8 cellular contexts compared by ENCODE assay signal in genomic region chr10:37975407-37975991, GRCh38. TPM values are rescaled to one million over a fixed set of nuclear protein-coding genes. Genes with fewer than 3 reads are reported as not detected.
A peak's percentile ranks its signal among the peaks of the same experiment; 100 is the strongest.
DNase-seq lines count a peak whose midpoint lies in the region; ATAC-seq and TF ChIP-seq lines count a peak whose summit lies in the region.

No MANE protein-coding gene starts in this region.

- POLR2A ChIA-PET in activated CD8-positive, alpha-beta T cell treated with anti-CD3 and anti-CD28 coated beads for 36 hours (lab: Charles Lee) = interaction anchor here (0.8 to 2.6 kb wide), 5 partner anchors 9 to 427 kb away, joined by 3 to 16 read pairs (median 6); partner anchors contain the start of genes ZNF33A and ZNF37A

- no peaks in the 10 kb centered on the region for H3K9me3 Mint-ChIP-seq in IgD-negative memory B cell
- H3K9me3 Mint-ChIP-seq in activated CD8-positive, alpha-beta T cell treated with anti-CD3 and anti-CD28 coated beads for 36 hours = peaks cover 3% of the 10 kb centered on the region

- peaks cover 16 to 21% (median 21%) of the 10 kb centered on the region in 3 donors for H3K4me1 Mint-ChIP-seq in IgD-negative memory B cell
- H3K4me1 Mint-ChIP-seq in activated CD8-positive, alpha-beta T cell treated with anti-CD3 and anti-CD28 coated beads for 36 hours (ENCODE audit: low read depth) = peaks cover 19% of the 10 kb centered on the region

- CTCF ChIA-PET in activated CD8-positive, alpha-beta T cell treated with anti-CD3 and anti-CD28 coated beads for 36 hours (lab: Charles Lee) = interaction anchor here (1.1 to 1.6 kb wide), 3 partner anchors 10 to 35 kb away, joined by 3 to 6 read pairs (median 5); partner anchors contain the start of gene ZNF33A

- H3K27ac Mint-ChIP-seq in IgD-negative memory B cell = peak overlapping the region; percentile 93 to 99 (median 98)
- H3K27ac Mint-ChIP-seq in activated CD8-positive, alpha-beta T cell treated with anti-CD3 and anti-CD28 coated beads for 36 hours = peak overlapping the region; percentile 94

- DNase-seq in DMS114 treated with DMSO at 0.1 percent for 48 hours (lab: John Stamatoyannopoulos, UW; ENCODE audit: unreplicated experiment) (peak; percentile 14), foreskin melanocyte (peak; percentile 29), putamen (ENCODE audit: low spot score) (peak; percentile 33), NK-92 (lab: John Stamatoyannopoulos, UW; ENCODE audit: unreplicated experiment) (no peak)
- DNase-seq in activated CD8-positive, alpha-beta T cell treated with anti-CD3 and anti-CD28 coated beads for 36 hours = no peak

- no peaks in the 10 kb centered on the region for H3K27me3 Mint-ChIP-seq in IgD-negative memory B cell
- H3K27me3 Mint-ChIP-seq in activated CD8-positive, alpha-beta T cell treated with anti-CD3 and anti-CD28 coated beads for 36 hours = no peaks in the 10 kb centered on the region

- no peak for TF ChIP-seq CTCF in activated CD8-positive, alpha-beta T cell treated with anti-CD3 and anti-CD28 coated beads for 36 hours (IDR thresholded peaks at IDR 0.05)

- H3K4me3 Mint-ChIP-seq in IgD-negative memory B cell = peak overlapping the region; percentile 92 to 99 (median 97)
- H3K4me3 Mint-ChIP-seq in activated CD8-positive, alpha-beta T cell treated with anti-CD3 and anti-CD28 coated beads for 36 hours = peak overlapping the region; percentile 93

- H3K36me3 Mint-ChIP-seq in IgD-negative memory B cell = no peaks in the 10 kb centered on the region
- H3K36me3 Mint-ChIP-seq in activated CD8-positive, alpha-beta T cell treated with anti-CD3 and anti-CD28 coated beads for 36 hours (ENCODE audit: low read depth) = peaks cover 9% of the 10 kb centered on the region

- no peak for ATAC-seq in activated CD8-positive, alpha-beta T cell treated with anti-CD3 and anti-CD28 coated beads for 36 hours
- ATAC-seq in HG02610 (IDR thresholded peaks at IDR 0.05; ENCODE audit: unreplicated experiment) (no peak), HG03565 (IDR thresholded peaks at IDR 0.05; ENCODE audit: unreplicated experiment) (no peak)

- intact Hi-C loops in activated CD8-positive, alpha-beta T cell treated with anti-CD3 and anti-CD28 coated beads for 36 hours (cut with micrococcal nuclease) = no loop called here

RNA-seq across cellular contexts. Expression of gene ZNF25, which starts 0.9 kb away (rescaled TPM):
- 3.2 TPM for polyA plus RNA-seq in IgD-negative memory B cell
- total RNA-seq in activated CD8-positive, alpha-beta T cell treated with anti-CD3 and anti-CD28 coated beads for 36 hours = 1 to 10 TPM; 7.5 to 8.8 TPM

RNA-seq across cellular contexts. Expression of gene ZNF33A, which starts 35.0 kb away (rescaled TPM):
- polyA plus RNA-seq in IgD-negative memory B cell = 25.0 TPM
- total RNA-seq in activated CD8-positive, alpha-beta T cell treated with anti-CD3 and anti-CD28 coated beads for 36 hours = 10 to 100 TPM; 21.2 to 27.1 TPM

Comparison
In these comparisons a context has a peak if more than half of its experiments do, and no peak if none do; other contexts are left out.
1. DNase-seq: peak in DMS114 treated with DMSO at 0.1 percent for 48 hours (single experiment), foreskin melanocyte (single experiment) and putamen (single experiment); none in activated CD8-positive, alpha-beta T cell treated with anti-CD3 and anti-CD28 coated beads for 36 hours (single experiment) and NK-92 (single experiment).